In genomic region chr17:41851382-41851781, GRCh38 we compare ENCODE assay signal across 11 cellular contexts. TPM values are rescaled to one million over a fixed set of nuclear protein-coding genes. Genes with fewer than 3 reads are reported as not detected.
DNase-seq lines count a peak whose midpoint lies in the region; ATAC-seq and TF ChIP-seq lines count a peak whose summit lies in the region.
"Not testable (repeated sequence)": the region's sequence is repeated elsewhere in the genome, so short reads cannot be mapped to it uniquely, and the experiment has no call there.
"Had no signal": no experiment of that assay in that cellular context is flagged by ENCODE, and none has a peak within 500 bp of the region (broad histone marks: within the 10 kb centered on the region; RNA-seq: fewer than 3 reads in every experiment).

No MANE protein-coding gene starts in this region.

- H3K27ac ChIP-seq in BLaER1 = not testable (repeated sequence)
- peak overlapping the region; percentile 72 for H3K27ac ChIP-seq in DOHH2 (ENCODE audit: low read depth, low read length)
- H3K27ac ChIP-seq in RWPE1 = peak overlapping the region; percentile 14; the same call in 1 of the 2 replicates

- intact Hi-C loops in activated B cell treated with CpG ODN at 0.5 μM for 24 hours (cut with micrococcal nuclease) = not testable (repeated sequence)

- H3K36me3 ChIP-seq in BLaER1 = peaks cover 50% of the 10 kb centered on the region
- peaks cover 41% of the 10 kb centered on the region for H3K36me3 ChIP-seq in DOHH2 (ENCODE audit: control insufficient read depth, low read length)

- peaks cover 94% of the 10 kb centered on the region for H4K20me1 ChIP-seq in BLaER1
- not testable (repeated sequence) for H4K20me1 ChIP-seq in DOHH2 (ENCODE audit: control insufficient read depth, insufficient read depth, low read depth, low read length)

- POLR2A ChIA-PET in RWPE1 (lab: Yijun Ruan, JAX; ENCODE audit: low non-redundant PET) = not testable (repeated sequence)
- POLR2A ChIA-PET in activated B cell treated with CpG ODN at 0.5 μM for 24 hours (lab: Charles Lee) = interaction anchor here (0.6 to 0.7 kb wide), 3 partner anchors 39 to 1755 kb away, joined by 3 read pairs; no protein-coding TSS in a partner anchor

- not testable (repeated sequence) for H3K4me3 ChIP-seq in BLaER1
- peak overlapping the region; percentile 56 for H3K4me3 ChIP-seq in DOHH2 (ENCODE audit: low read length)

- ATAC-seq in activated B cell treated with CpG ODN at 0.5 μM for 24 hours (ENCODE audit: low read depth) = peak; percentile 37

- not testable (repeated sequence) for H3K9me2 ChIP-seq in DOHH2 (replicated peaks; ENCODE audit: control insufficient read depth, low read length)

- H3K27ac Mint-ChIP-seq in activated B cell treated with CpG ODN at 0.5 μM for 24 hours = not testable (repeated sequence)

- H3K27me3 Mint-ChIP-seq in activated B cell treated with CpG ODN at 0.5 μM for 24 hours = not testable (repeated sequence)

- CTCF ChIA-PET in RWPE1 (lab: Yijun Ruan, JAX) = interaction anchor here (0.6 kb wide), 1 partner anchor 101 kb away, joined by 5 read pairs; no protein-coding TSS in a partner anchor
- CTCF ChIA-PET in activated B cell treated with CpG ODN at 0.5 μM for 24 hours (lab: Charles Lee) = not testable (repeated sequence)

- not testable (repeated sequence) for H3K9ac ChIP-seq in BLaER1

- H3K4me2 ChIP-seq in BLaER1 = peak overlapping the region; percentile 49
- H3K4me2 ChIP-seq in DOHH2 (ENCODE audit: low read length) = peak overlapping the region; percentile 64

- not testable (repeated sequence) for DNase-seq in RWPE1 (ENCODE audit: low spot score); activated B cell treated with CpG ODN at 0.5 μM for 24 hours
- DNase-seq in kidney tubule cell (ENCODE audit: low spot score) (peak; percentile 20), mesenteric fat pad (ENCODE audit: low spot score) (peak; percentile 8)

- H3K4me3 Mint-ChIP-seq in activated B cell treated with CpG ODN at 0.5 μM for 24 hours = not testable (repeated sequence)

- H3K9me3 ChIP-seq in BLaER1; DOHH2 (ENCODE audit: control insufficient read depth, insufficient read depth, low read length): not testable (repeated sequence)

- TF ChIP-seq CTCF in DOHH2 (IDR thresholded peaks at IDR 0.05; ENCODE audit: low read depth, low read length, poor library complexity, severe bottlenecking); RWPE1 (conservative IDR thresholded peaks at IDR 0.05; ENCODE audit: low read depth); activated B cell treated with CpG ODN at 0.5 μM for 24 hours (IDR thresholded peaks at IDR 0.05): not testable (repeated sequence)

- H3K4me1 Mint-ChIP-seq in activated B cell treated with CpG ODN at 0.5 μM for 24 hours = peaks cover 40% of the 10 kb centered on the region

- H3K4me1 ChIP-seq in BLaER1 (peaks cover 38% of the 10 kb centered on the region), DOHH2 (ENCODE audit: control insufficient read depth, low read length) (peaks cover 55% of the 10 kb centered on the region)

- H3K36me3 Mint-ChIP-seq in activated B cell treated with CpG ODN at 0.5 μM for 24 hours (ENCODE audit: low read depth) = peaks cover 31% of the 10 kb centered on the region

- H3K79me2 ChIP-seq in DOHH2 (ENCODE audit: control insufficient read depth, low read length) = peaks cover 96% of the 10 kb centered on the region

- peaks cover 39% of the 10 kb centered on the region for H3F3A ChIP-seq in DOHH2 (ENCODE audit: control insufficient read depth, insufficient read depth)

- not testable (repeated sequence) for H3K9me3 Mint-ChIP-seq in activated B cell treated with CpG ODN at 0.5 μM for 24 hours

- H3K27me3 ChIP-seq in BLaER1; DOHH2 (ENCODE audit: control insufficient read depth, low read length): not testable (repeated sequence)

RNA-seq across cellular contexts. Expression of gene KLHL10, which starts 13.8 kb away (rescaled TPM):
- total RNA-seq in activated B cell treated with CpG ODN at 0.5 μM for 24 hours = not detected in 2 replicates
- 0.74 TPM for total RNA-seq in mesenteric fat pad
- total RNA-seq: Calu3; CD4-positive, alpha-beta T cell; CD8-positive, alpha-beta memory T cell; H4; HFFc6 had no signal

RNA-seq across cellular contexts. Expression of gene KLHL11, which starts 13.8 kb away (rescaled TPM):
- total RNA-seq in activated B cell treated with CpG ODN at 0.5 μM for 24 hours = 13.6 and 17.3 TPM in 2 replicates
- 10.8 TPM for total RNA-seq in mesenteric fat pad

RNA-seq across cellular contexts. Expression of gene NT5C3B, which starts 15.3 kb away (rescaled TPM):
- total RNA-seq in activated B cell treated with CpG ODN at 0.5 μM for 24 hours (38.7 and 41.0 TPM in 2 replicates), mesenteric fat pad (43.8 TPM)

RNA-seq across cellular contexts. Expression of gene FKBP10, which starts 38.6 kb away (rescaled TPM):
- total RNA-seq in activated B cell treated with CpG ODN at 0.5 μM for 24 hours (0.54 and 0.86 TPM in 2 replicates), mesenteric fat pad (35.7 TPM)
- total RNA-seq: CD4-positive, alpha-beta T cell had no signal

RNA-seq across cellular contexts. Expression of gene P3H4, which starts 39.6 kb away (rescaled TPM):
- total RNA-seq in activated B cell treated with CpG ODN at 0.5 μM for 24 hours (0.76 and 1.9 TPM in 2 replicates), mesenteric fat pad (5.6 TPM)
